In genomic region chr16:4425378-4426020, GRCh38 we compare ENCODE assay signal across 8 cellular contexts. TPM values are rescaled to one million over a fixed set of nuclear protein-coding genes. Genes with fewer than 3 reads are reported as not detected.
A peak's percentile ranks its signal among the peaks of the same experiment; 100 is the strongest.
DNase-seq lines count a peak whose midpoint lies in the region; ATAC-seq lines count a peak whose summit lies in the region.

DNAJA3 (plus strand) TSS chr16:4425868; CDS start chr16:4425882, 14 bp downstream.

- H3K27me3 Mint-ChIP-seq in effector memory CD8-positive, alpha-beta T cell: no peaks in the 10 kb centered on the region

- CTCF ChIA-PET in activated CD8-positive, alpha-beta memory T cell treated with anti-CD3 and anti-CD28 coated beads for 36 hours (lab: Charles Lee): no interaction called here

- peak within 1 kb of the TSS; percentile 98 to 99 for H3K27ac Mint-ChIP-seq in effector memory CD8-positive, alpha-beta T cell

- peak within 1 kb of the TSS; percentile 85 to 92 for H3K4me3 Mint-ChIP-seq in effector memory CD8-positive, alpha-beta T cell

- POLR2A ChIA-PET in activated CD8-positive, alpha-beta memory T cell treated with anti-CD3 and anti-CD28 coated beads for 36 hours (lab: Charles Lee): interaction anchor here (1.0 to 1.2 kb wide), 2 partner anchors 9 to 40 kb away, joined by 3 to 7 read pairs; partner anchors contain the start of gene CORO7

- no peaks in the 10 kb centered on the region for H3K9me3 Mint-ChIP-seq in effector memory CD8-positive, alpha-beta T cell

- peak; percentile 88 for ATAC-seq in GM21367 (IDR thresholded peaks at IDR 0.05; ENCODE audit: unreplicated experiment)
- peak; percentile 85 for ATAC-seq in effector memory CD8-positive, alpha-beta T cell (replicated peaks)

- peaks cover 36% of the 10 kb centered on the region for H3K36me3 Mint-ChIP-seq in effector memory CD8-positive, alpha-beta T cell (ENCODE audit: insufficient read depth)

- peak; percentile 92 for DNase-seq in COR-L47 (lab: John Stamatoyannopoulos, UW)
- DNase-seq in HT1080 (ENCODE audit: low read depth): peak; percentile 92
- DNase-seq in NOMO-1 (lab: John Stamatoyannopoulos, UW; ENCODE audit: unreplicated experiment in 2 of 2): peak; percentile 93 to 94
- DNase-seq in effector memory CD8-positive, alpha-beta T cell: peak; percentile 90 to 92 (median 91)
- DNase-seq in medulla oblongata (ENCODE audit: extremely low spot score): peak; percentile 95
- peak; percentile 77 to 87 (median 86) for DNase-seq in stimulated activated CD4-positive, alpha-beta T cell treated with anti-CD3 and anti-CD28 coated beads, TNF-alpha, amount 100 ng/mL, for 48 hours (ENCODE audit: low read depth in 3 of 3)

- peaks cover 18 to 20% of the 10 kb centered on the region in 2 donors for H3K4me1 Mint-ChIP-seq in effector memory CD8-positive, alpha-beta T cell (ENCODE audit: low read depth in 2 of 2)

RNA-seq across cellular contexts. Expression of gene DNAJA3, which starts in this region (rescaled TPM):
- total RNA-seq in HT1080 (2014; rRNA removed; shearing (Covaris generic)): 99.6 and 113 TPM in 2 replicates
- polyA plus RNA-seq in HT1080 (2015; cell fraction: cytosol; rRNA removed): 92.6 and 96.3 TPM in 2 replicates
- 118 and 126 TPM in 2 replicates for polyA plus RNA-seq in HT1080 (2015; cell fraction: nucleus; rRNA removed)
- total RNA-seq in activated CD8-positive, alpha-beta memory T cell treated with anti-CD3 and anti-CD28 coated beads for 36 hours: 100 to 1,000 TPM; 109 to 111 TPM

Comparison
In these comparisons a context has a peak if more than half of its experiments do, and no peak if none do; other contexts are left out.
1. Peak in every context shown above with its lines: DNase-seq and ATAC-seq.